ENCODE assay signal across 22 cellular contexts in the genomic region with DNA sequence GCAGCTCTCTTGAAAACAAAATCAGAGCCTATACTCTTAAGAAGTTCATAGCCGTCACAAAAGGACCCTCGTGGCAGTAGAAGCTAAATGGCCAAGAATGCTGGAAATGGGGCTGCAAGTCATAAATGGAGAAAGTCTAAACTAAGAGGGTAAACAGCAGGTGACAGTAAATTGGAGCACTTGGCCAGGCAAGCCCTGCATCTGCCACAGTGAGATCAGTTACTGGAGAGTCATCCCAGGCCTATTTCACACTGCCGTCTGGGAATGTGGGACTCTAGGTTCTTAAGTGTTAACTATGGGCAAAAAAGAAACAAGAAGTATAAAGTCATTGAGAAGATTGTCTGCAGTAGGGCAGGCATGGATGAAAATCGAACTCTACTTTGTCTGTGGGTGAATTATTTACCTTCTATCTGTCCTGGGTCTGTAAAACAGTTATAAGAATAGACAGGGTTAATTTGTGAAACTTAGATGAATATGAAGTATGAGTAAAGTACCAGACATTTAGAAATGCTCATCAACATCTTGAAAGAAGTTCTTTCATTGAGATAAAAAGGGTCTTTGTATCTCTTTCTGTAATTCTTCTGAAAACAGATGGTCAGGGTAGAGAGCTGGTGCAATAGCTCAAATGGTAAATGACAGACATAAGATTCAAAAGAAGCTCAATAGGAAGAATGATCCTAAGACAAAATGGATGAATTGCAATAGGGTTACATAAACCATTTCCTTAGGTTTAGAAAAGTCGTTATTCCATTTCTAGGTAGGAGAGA.
"Had no signal": no experiment of that assay in that cellular context is flagged by ENCODE, and none has a peak within 500 bp of the region (broad histone marks: within the 10 kb centered on the region; RNA-seq: fewer than 3 reads in every experiment).

No MANE protein-coding gene starts in this region.

- ATAC-seq: activated CD4-positive, alpha-beta T cell treated with anti-CD3 and anti-CD28 coated beads for 36 hours; activated CD8-positive, alpha-beta memory T cell treated with anti-CD3 and anti-CD28 coated beads, Interleukin-2, amount 10 ng/mL, durations not matched to agents 7 days and 5 days; effector memory CD8-positive, alpha-beta T cell; gastroesophageal sphincter; heart right ventricle; left colon; stimulated activated effector memory CD8-positive, alpha-beta T cell treated with anti-CD3 and anti-CD28 coated beads, Interleukin-12 subunit alpha, Interleukin-12 subunit beta, amount 100 ng/mL, for 72 hours had no signal

- H3K36me3 ChIP-seq: ascending aorta, breast epithelium, gastroesophageal sphincter, heart right ventricle, lower lobe of right lung, neural progenitor cell, sigmoid colon, tibial artery, WERI-Rb-1 had no signal

- H3K27me3 Mint-ChIP-seq: activated CD4-positive, alpha-beta memory T cell treated with anti-CD3 and anti-CD28 coated beads for 36 hours; activated CD4-positive, alpha-beta T cell treated with anti-CD3 and anti-CD28 coated beads for 36 hours; activated CD8-positive, alpha-beta memory T cell treated with anti-CD3 and anti-CD28 coated beads, Interleukin-2, amount 10 ng/mL, durations not matched to agents 7 days and 5 days; activated naive CD4-positive, alpha-beta T cell treated with anti-CD3 and anti-CD28 coated beads, Interleukin-2, amount 10 ng/mL, durations not matched to agents 7 days and 5 days; effector memory CD8-positive, alpha-beta T cell had no signal

- H3K27me3 ChIP-seq: ascending aorta, breast epithelium, gastroesophageal sphincter, heart right ventricle, neural progenitor cell, sigmoid colon, tibial artery had no signal

- H3K27ac ChIP-seq: ascending aorta, breast epithelium, epithelial cell of prostate, gastroesophageal sphincter, heart right ventricle, lower lobe of right lung, neural progenitor cell, sigmoid colon, tibial artery, WERI-Rb-1 had no signal

- H3K36me3 Mint-ChIP-seq: activated CD4-positive, alpha-beta memory T cell treated with anti-CD3 and anti-CD28 coated beads for 36 hours; activated CD8-positive, alpha-beta memory T cell treated with anti-CD3 and anti-CD28 coated beads, Interleukin-2, amount 10 ng/mL, durations not matched to agents 7 days and 5 days; activated naive CD4-positive, alpha-beta T cell treated with anti-CD3 and anti-CD28 coated beads, Interleukin-2, amount 10 ng/mL, durations not matched to agents 7 days and 5 days; neural progenitor cell; stimulated activated effector memory CD8-positive, alpha-beta T cell treated with anti-CD3 and anti-CD28 coated beads, Interleukin-12 subunit alpha, Interleukin-12 subunit beta, amount 100 ng/mL, for 72 hours had no signal

- H3K27ac Mint-ChIP-seq: activated CD4-positive, alpha-beta memory T cell treated with anti-CD3 and anti-CD28 coated beads for 36 hours; activated CD4-positive, alpha-beta T cell treated with anti-CD3 and anti-CD28 coated beads for 36 hours; activated CD8-positive, alpha-beta memory T cell treated with anti-CD3 and anti-CD28 coated beads, Interleukin-2, amount 10 ng/mL, durations not matched to agents 7 days and 5 days; activated naive CD4-positive, alpha-beta T cell treated with anti-CD3 and anti-CD28 coated beads, Interleukin-2, amount 10 ng/mL, durations not matched to agents 7 days and 5 days; activated T-helper 2 cell treated with anti-CD3 and anti-CD28 coated beads, Interferon-gamma antibody, Interleukin-2, Interleukin-4, amounts not matched to agents 10 μg/mL and 5 μg/mL and 100 μg/mL, durations not matched to agents 14 hours and 24 hours and 36 hours; effector memory CD8-positive, alpha-beta T cell; neural progenitor cell; stimulated activated effector memory CD8-positive, alpha-beta T cell treated with anti-CD3 and anti-CD28 coated beads, Interleukin-12 subunit alpha, Interleukin-12 subunit beta, amount 100 ng/mL, for 72 hours had no signal

- H3K4me1 ChIP-seq: ascending aorta, breast epithelium, heart right ventricle, lower lobe of right lung, tibial artery had no signal

- FAIRE-seq: islet of Langerhans, urothelium cell line had no signal

- H2AFZ ChIP-seq: neural progenitor cell had no signal

- DNase-seq: activated CD4-positive, alpha-beta memory T cell treated with anti-CD3 and anti-CD28 coated beads for 36 hours; activated CD4-positive, alpha-beta T cell treated with anti-CD3 and anti-CD28 coated beads for 36 hours; activated CD8-positive, alpha-beta memory T cell treated with anti-CD3 and anti-CD28 coated beads, Interleukin-2, amount 10 ng/mL, durations not matched to agents 7 days and 5 days; activated naive CD4-positive, alpha-beta T cell treated with anti-CD3 and anti-CD28 coated beads, Interleukin-2, amount 10 ng/mL, durations not matched to agents 7 days and 5 days; activated T-cell treated with anti-CD3 and anti-CD28 coated beads, Interleukin-2, amount 50 U/mL, for 1 hour; effector memory CD8-positive, alpha-beta T cell; heart right ventricle; left colon; lower lobe of right lung; sigmoid colon; stimulated activated CD4-positive, alpha-beta T cell treated with anti-CD3 and anti-CD28 coated beads, Interleukin-12 subunit alpha, Interleukin-12 subunit beta, amount 100 ng/mL, for 4 hours; tibial artery; WERI-Rb-1 had no signal

- H3K4me3 Mint-ChIP-seq: activated CD4-positive, alpha-beta memory T cell treated with anti-CD3 and anti-CD28 coated beads for 36 hours; activated CD4-positive, alpha-beta T cell treated with anti-CD3 and anti-CD28 coated beads for 36 hours; activated CD8-positive, alpha-beta memory T cell treated with anti-CD3 and anti-CD28 coated beads, Interleukin-2, amount 10 ng/mL, durations not matched to agents 7 days and 5 days; activated naive CD4-positive, alpha-beta T cell treated with anti-CD3 and anti-CD28 coated beads, Interleukin-2, amount 10 ng/mL, durations not matched to agents 7 days and 5 days; effector memory CD8-positive, alpha-beta T cell; neural progenitor cell; stimulated activated effector memory CD8-positive, alpha-beta T cell treated with anti-CD3 and anti-CD28 coated beads, Interleukin-12 subunit alpha, Interleukin-12 subunit beta, amount 100 ng/mL, for 72 hours had no signal

- H3K4me3 ChIP-seq: ascending aorta, breast epithelium, gastroesophageal sphincter, heart right ventricle, lower lobe of right lung, neural progenitor cell, sigmoid colon, tibial artery had no signal

- H3K9me3 Mint-ChIP-seq: activated T-helper 2 cell treated with anti-CD3 and anti-CD28 coated beads, Interferon-gamma antibody, Interleukin-2, Interleukin-4, amounts not matched to agents 10 μg/mL and 5 μg/mL and 100 μg/mL, durations not matched to agents 14 hours and 24 hours and 36 hours; effector memory CD8-positive, alpha-beta T cell had no signal

- H3K9me3 ChIP-seq: breast epithelium, gastroesophageal sphincter, lower lobe of right lung, sigmoid colon, tibial artery had no signal

- H3K4me2 ChIP-seq: neural progenitor cell had no signal

- H3K9ac ChIP-seq: neural progenitor cell had no signal

- H3K4me1 Mint-ChIP-seq: activated CD4-positive, alpha-beta T cell treated with anti-CD3 and anti-CD28 coated beads for 36 hours; activated CD8-positive, alpha-beta memory T cell treated with anti-CD3 and anti-CD28 coated beads, Interleukin-2, amount 10 ng/mL, durations not matched to agents 7 days and 5 days; activated naive CD4-positive, alpha-beta T cell treated with anti-CD3 and anti-CD28 coated beads, Interleukin-2, amount 10 ng/mL, durations not matched to agents 7 days and 5 days; stimulated activated effector memory CD8-positive, alpha-beta T cell treated with anti-CD3 and anti-CD28 coated beads, Interleukin-12 subunit alpha, Interleukin-12 subunit beta, amount 100 ng/mL, for 72 hours had no signal
